ENCODE assay signal across 20 cellular contexts in the genomic region with DNA sequence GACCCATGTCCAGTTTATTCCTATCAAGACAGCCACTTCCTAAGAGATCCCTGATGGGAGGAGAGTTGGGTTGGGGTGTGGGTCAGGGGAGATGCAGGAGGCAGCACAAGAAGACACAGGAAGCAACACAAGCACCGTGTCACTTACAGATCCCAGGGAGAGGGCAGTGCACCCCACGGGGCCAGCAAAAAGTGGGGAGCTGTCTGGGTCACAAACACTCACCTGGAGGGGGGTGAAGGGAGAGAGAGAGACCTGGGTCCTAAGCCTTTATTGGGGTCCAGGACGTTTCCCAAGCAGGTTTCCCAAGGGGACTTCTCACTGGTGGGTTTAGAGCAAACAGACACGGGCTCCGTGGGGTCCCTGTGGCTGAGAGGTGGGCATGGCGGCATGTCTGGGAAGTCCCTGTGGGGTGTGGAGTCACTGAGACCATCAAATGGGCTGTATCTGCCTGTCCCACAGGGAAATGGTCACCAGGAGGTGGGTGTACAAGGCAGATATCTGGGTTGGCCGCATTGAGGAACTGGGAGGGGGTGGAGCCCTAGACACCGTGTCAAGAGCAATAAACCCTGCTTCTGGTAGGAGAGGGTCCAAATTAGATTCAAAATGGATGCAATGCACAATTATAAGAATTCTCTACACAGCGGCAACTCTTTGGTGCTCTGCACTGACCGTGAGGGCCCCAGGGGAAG. TPM values are rescaled to one million over a fixed set of nuclear protein-coding genes. Genes with fewer than 3 reads are reported as not detected.
DNase-seq lines count a peak whose midpoint lies in the region; ATAC-seq, FAIRE-seq and TF ChIP-seq lines count a peak whose summit lies in the region.
"Had no signal": no experiment of that assay in that cellular context is flagged by ENCODE, and none has a peak within 500 bp of the region (broad histone marks: within the 10 kb centered on the region; RNA-seq: fewer than 3 reads in every experiment).

No MANE protein-coding gene starts in this region.

- no peak overlapping the region for H3K4me3 Mint-ChIP-seq in stimulated activated naive CD8-positive, alpha-beta T cell treated with anti-CD3 and anti-CD28 coated beads, Interleukin-15, amount 100 ng/mL, for 72 hours
- no peak overlapping the region for H3K4me3 Mint-ChIP-seq in HFFc6
- H3K4me3 Mint-ChIP-seq: memory B cell had no signal

- no peaks in the 10 kb centered on the region for H4K20me1 ChIP-seq in GM12878 (ENCODE audit: control insufficient read depth, insufficient read depth)

- in situ Hi-C loops in GM12878 (cut with MboI), result no loop called here

- TF ChIP-seq RAD21 in GM12878 (IDR thresholded peaks at IDR 0.05; ENCODE audit: insufficient read depth, low read depth, low read length), result no peak

- H3K9ac ChIP-seq in GM12878 (ENCODE audit: control insufficient read depth, insufficient read depth, low read length), result no peak overlapping the region

- no peaks in the 10 kb centered on the region for H3K79me2 ChIP-seq in GM12878 (ENCODE audit: control insufficient read depth, insufficient read depth, low read length)

- H3K4me3 ChIP-seq in NB4 (ENCODE audit: low read depth, low read length), result no peak overlapping the region
- H3K4me3 ChIP-seq in GM12878, result no peak overlapping the region
- H3K4me3 ChIP-seq in muscle layer of duodenum (ENCODE audit: low read depth in 1 of 2, low read length in 2 of 2), result no peak overlapping the region
- H3K4me3 ChIP-seq in testis, result no peak overlapping the region

- no peaks in the 10 kb centered on the region for H3K27me3 ChIP-seq in GM12878 (replicated peaks in 1 of 2; ENCODE audit: control insufficient read depth in 2 of 2, insufficient read depth in 2 of 2, low read length in 1 of 2)
- H3K27me3 ChIP-seq in muscle layer of duodenum (ENCODE audit: low read depth, low read length), result no peaks in the 10 kb centered on the region
- H3K27me3 ChIP-seq in testis, result no peaks in the 10 kb centered on the region

- TF ChIP-seq EP300 in GM12878 (IDR thresholded peaks at IDR 0.05; ENCODE audit: borderline replicate concordance in 1 of 2, control insufficient read depth in 1 of 2, low read depth in 2 of 2, low read length in 2 of 2), result no peak

- DNase-seq in NB4 (ENCODE audit: low read depth) (peak; percentile 66), GM12878 (ENCODE audit: low read depth, low spot score) (no peak), testis (no peak), HFFc6 (no peak)
- no peak for DNase-seq in stimulated activated naive CD8-positive, alpha-beta T cell treated with anti-CD3 and anti-CD28 coated beads, Interleukin-15, amount 100 ng/mL, for 72 hours
- DNase-seq: activated naive CD4-positive, alpha-beta T cell; CD8-positive, alpha-beta memory T cell; hippocampal formation; NCI-H510A; stimulated activated CD4-positive, alpha-beta T cell treated with anti-CD3 and anti-CD28 coated beads, Interleukin-4, amount 100 ng/mL, for 1 hour; stimulated activated naive CD4-positive, alpha-beta T cell treated with Interleukin-2 at 50 U/mL for 16 hours; T1000 had no signal

- H3K9me3 ChIP-seq in GM12878 (replicated peaks; ENCODE audit: control insufficient read depth, insufficient read depth, low read length) (no peaks in the 10 kb centered on the region), muscle layer of duodenum (ENCODE audit: control insufficient read depth in 1 of 2, low read length in 2 of 2) (no peaks in the 10 kb centered on the region), testis (no peaks in the 10 kb centered on the region)

- H3K27ac Mint-ChIP-seq in stimulated activated naive CD8-positive, alpha-beta T cell treated with anti-CD3 and anti-CD28 coated beads, Interleukin-15, amount 100 ng/mL, for 72 hours, result no peak overlapping the region
- H3K27ac Mint-ChIP-seq in HFFc6, result no peak overlapping the region
- H3K27ac Mint-ChIP-seq: memory B cell had no signal

- SMC1A ChIA-PET in GM12878 (lab: Charles Lee; ENCODE audit: uncharacterized antibody, unreplicated experiment), result interaction anchor here (0.7 to 1.9 kb wide), 3 partner anchors 9 to 24 kb away, joined by 3 to 6 read pairs (median 5); no protein-coding TSS in a partner anchor

- H3K4me2 ChIP-seq in GM12878 (ENCODE audit: control insufficient read depth, insufficient read depth), result no peak overlapping the region

- H3K36me3 ChIP-seq in GM12878 (ENCODE audit: control insufficient read depth in 2 of 2, insufficient read depth in 2 of 2, low read length in 1 of 2) (no peaks in the 10 kb centered on the region), muscle layer of duodenum (ENCODE audit: control insufficient read depth in 1 of 2, insufficient read depth in 2 of 2, low read length in 2 of 2) (no peaks in the 10 kb centered on the region), testis (ENCODE audit: low read depth, missing control alignments) (no peaks in the 10 kb centered on the region)

- TF ChIP-seq CTCF in NB4 (IDR thresholded peaks at IDR 0.05; ENCODE audit: low read depth, low read length), result no peak
- TF ChIP-seq CTCF in GM12878 (IDR thresholded peaks at IDR 0.05 in 2 of 3, conservative IDR thresholded peaks at IDR 0.05 in 1 of 3; ENCODE audit: control insufficient read depth in 2 of 3, extremely low read depth in 1 of 3, insufficient read depth in 1 of 3, low read depth in 3 of 3, low read length in 3 of 3), result no peak
- no peak for TF ChIP-seq CTCF in testis (IDR thresholded peaks at IDR 0.05)
- TF ChIP-seq CTCF in HFFc6 (IDR thresholded peaks at IDR 0.05), result no peak

- H3K27me3 Mint-ChIP-seq in stimulated activated naive CD8-positive, alpha-beta T cell treated with anti-CD3 and anti-CD28 coated beads, Interleukin-15, amount 100 ng/mL, for 72 hours, result peaks cover 22% of the 10 kb centered on the region
- H3K27me3 Mint-ChIP-seq in HFFc6 (ENCODE audit: insufficient read depth), result peaks cover 34% of the 10 kb centered on the region

- POLR2A ChIA-PET in GM12878 (lab: Charles Lee), result no interaction called here

- FAIRE-seq in GM12878 (lab: Jason Lieb, UNC), result no peak
- FAIRE-seq: bronchial epithelial cell, G401.6, HTR-8/SVneo had no signal

- no peaks in the 10 kb centered on the region for H3K9me3 Mint-ChIP-seq in stimulated activated naive CD8-positive, alpha-beta T cell treated with anti-CD3 and anti-CD28 coated beads, Interleukin-15, amount 100 ng/mL, for 72 hours
- no peaks in the 10 kb centered on the region for H3K9me3 Mint-ChIP-seq in HFFc6
- H3K9me3 Mint-ChIP-seq: CD8-positive, alpha-beta memory T cell; memory B cell had no signal

- RAD21 ChIA-PET in GM12878 (lab: Charles Lee; ENCODE audit: unreplicated experiment), result interaction anchor here (2.6 kb wide), 1 partner anchor 38 kb away, joined by 9 read pairs; no protein-coding TSS in a partner anchor

- no peak overlapping the region for H2AFZ ChIP-seq in GM12878 (ENCODE audit: control insufficient read depth, low read depth, low read length)

- TF ChIP-seq POLR2A in NB4 (IDR thresholded peaks at IDR 0.05; ENCODE audit: extremely low read depth, insufficient read length), result no peak
- no peak for TF ChIP-seq POLR2A in GM12878 (IDR thresholded peaks at IDR 0.05; ENCODE audit: low read depth, low read length)
- TF ChIP-seq POLR2A in testis (IDR thresholded peaks at IDR 0.05), result no peak

- no TSS peak for BruUV-seq in GM12878 (replicated peaks; lab: Mats Ljungman, UMichigan)

- CTCF ChIA-PET in GM12878 (lab: Yijun Ruan, JAX), result no interaction called here

- H3K36me3 Mint-ChIP-seq in HFFc6 (ENCODE audit: low read depth), result no peaks in the 10 kb centered on the region
- H3K36me3 Mint-ChIP-seq: CD8-positive, alpha-beta memory T cell; memory B cell had no signal

- no peak overlapping the region for H3K27ac ChIP-seq in GM12878 (ENCODE audit: control insufficient read depth, insufficient read depth)
- H3K27ac ChIP-seq in muscle layer of duodenum (ENCODE audit: low read length), result peak overlapping the region; percentile 45
- H3K27ac ChIP-seq in testis, result peak overlapping the region; percentile 82 to 91

- peak; percentile 67 for ATAC-seq in GM12878
- no peak for ATAC-seq in stimulated activated naive CD8-positive, alpha-beta T cell treated with anti-CD3 and anti-CD28 coated beads, Interleukin-15, amount 100 ng/mL, for 72 hours
- no peak for ATAC-seq in GM19035 (IDR thresholded peaks at IDR 0.05; ENCODE audit: unreplicated experiment)
- ATAC-seq: HCT116 had no signal

- H3K4me1 Mint-ChIP-seq in stimulated activated naive CD8-positive, alpha-beta T cell treated with anti-CD3 and anti-CD28 coated beads, Interleukin-15, amount 100 ng/mL, for 72 hours, result peaks cover 12% of the 10 kb centered on the region
- no peaks in the 10 kb centered on the region for H3K4me1 Mint-ChIP-seq in HFFc6 (ENCODE audit: low read depth)
- H3K4me1 Mint-ChIP-seq: memory B cell had no signal

- 37% methylated on average over 10 of the region's 10 CpGs for WGBS in GM12878 (ENCODE audit: insufficient coverage, insufficient replicate concordance, low lambda C conversion rate, missing lambda C conversion rate)
- WGBS in testis, 2 donors, result 78 to 88% methylated on average over 9 to 10 of the region's 10 CpGs

- H3K4me1 ChIP-seq in GM12878 (ENCODE audit: control insufficient read depth, insufficient read depth, low read length) (peaks cover 14% of the 10 kb centered on the region), muscle layer of duodenum (ENCODE audit: control insufficient read depth in 1 of 2, insufficient read depth in 2 of 2, low read length in 2 of 2) (no peaks in the 10 kb centered on the region), testis (peaks cover 43% of the 10 kb centered on the region)

- intact Hi-C loops in GM12878 (cut with micrococcal nuclease; ENCODE audit: unreplicated experiment), result no loop called here
- intact Hi-C loops in testis (cut with DNase I; ENCODE audit: low total_unique reads), result no loop called here

RNA-seq across cellular contexts. Expression of a gene that starts 1.6 kb away (rescaled TPM):
- total RNA-seq in GM12878 (2013; cell fraction: nucleolus; rRNA removed), result 1.5 and 1.8 TPM in 2 replicates
- total RNA-seq in GM12878 (2014; rRNA removed) (2.3 and 2.7 TPM in 2 replicates), GM12878 (2014; rRNA removed; fragmentation: Illumina TruSeq; extraction: Trizol) (1.3 TPM in 2 replicates), GM12878 (2021) (2.5 and 2.6 TPM in 2 replicates), testis (10 to 100 TPM in 1 of 2 donors, 1 to 10 TPM in 1; 9.4 to 14.2 TPM)
- polyA plus RNA-seq in GM12878 (2011; ENCODE audit: low read depth), result 0.26 TPM
- polyA plus RNA-seq in GM12878 (2011; rRNA removed) (0.20 and 0.22 TPM in 2 replicates), GM12878 (2014; fragmentation: Illumina TruSeq; extraction: Trizol) (1.6 TPM in 2 replicates), GM12878 (2014; fragmentation: Nextera tagmentation; extraction: Ambion mirVana) (under 1 TPM; 0.35 to 0.55 TPM), GM12878 (2014; rRNA removed) (1.3 and 1.5 TPM in 2 replicates), GM12878 (2016; fragmentation: Nextera tagmentation; extraction: Ambion mirVana) (under 1 TPM; 0.27 to 0.30 TPM), testis (ENCODE audit: insufficient read depth, low read depth, low replicate concordance) (14.8 TPM)
- polyA plus RNA-seq in GM12878 (2011; cell fraction: cytosol; rRNA removed), result 0.15 and 0.17 TPM in 2 replicates
- 0.18 and 0.30 TPM in 2 replicates for polyA plus RNA-seq in GM12878 (2011; cell fraction: nucleus; rRNA removed)
- polyA plus RNA-seq in GM12878 (2012), result 0.24 and 0.28 TPM in 2 replicates
- 0.26 and 0.29 TPM in 2 replicates for polyA minus RNA-seq in GM12878 (2011; rRNA and poly(A)+ RNA removed)
- polyA minus RNA-seq in GM12878 (2011; cell fraction: cytosol; rRNA and poly(A)+ RNA removed), result 0.10 TPM in 1 of 2 replicates, not detected in the other
- 0.12 and 0.29 TPM in 2 replicates for polyA minus RNA-seq in GM12878 (2011; cell fraction: nucleus; rRNA and poly(A)+ RNA removed)
- total RNA-seq in HFFc6 (2021; fragmentation: NEBNext Ultra II Directional; extraction: Animal tissue kit (Norgen Biotek cat#: 25700)), result not detected

RNA-seq across cellular contexts. Expression of a gene that starts 38.3 kb away (rescaled TPM):
- not detected in 2 replicates for total RNA-seq in GM12878 (2013; cell fraction: nucleolus; rRNA removed)
- total RNA-seq in GM12878 (2014; rRNA removed), result not detected in 2 replicates
- not detected in 2 replicates for total RNA-seq in GM12878 (2014; rRNA removed; fragmentation: Illumina TruSeq; extraction: Trizol)
- total RNA-seq in GM12878 (2021), result 0.05 TPM in 1 of 2 replicates, not detected in the other
- polyA plus RNA-seq in GM12878 (2011; ENCODE audit: low read depth), result not detected
- polyA plus RNA-seq in GM12878 (2011; rRNA removed), result not detected in 2 replicates
- not detected in 2 replicates for polyA plus RNA-seq in GM12878 (2011; cell fraction: cytosol; rRNA removed)
- 0.03 TPM in 1 of 2 replicates, not detected in the other for polyA plus RNA-seq in GM12878 (2011; cell fraction: nucleus; rRNA removed)
- not detected in 2 replicates for polyA plus RNA-seq in GM12878 (2012)
- polyA plus RNA-seq in GM12878 (2014; fragmentation: Illumina TruSeq; extraction: Trizol), result not detected in 2 replicates
- not detected for polyA plus RNA-seq in GM12878 (2014; fragmentation: Nextera tagmentation; extraction: Ambion mirVana)
- not detected in 2 replicates for polyA plus RNA-seq in GM12878 (2014; rRNA removed)
- not detected for polyA plus RNA-seq in GM12878 (2016; fragmentation: Nextera tagmentation; extraction: Ambion mirVana)
- not detected in 2 replicates for polyA minus RNA-seq in GM12878 (2011; rRNA and poly(A)+ RNA removed)
- not detected in 2 replicates for polyA minus RNA-seq in GM12878 (2011; cell fraction: cytosol; rRNA and poly(A)+ RNA removed)
- polyA minus RNA-seq in GM12878 (2011; cell fraction: nucleus; rRNA and poly(A)+ RNA removed), result not detected in 2 replicates
- 10 to 100 TPM; 22.4 to 65.0 TPM for total RNA-seq in testis
- polyA plus RNA-seq in testis (ENCODE audit: insufficient read depth, low read depth, low replicate concordance), result 11.0 TPM
- under 1 TPM; 0.05 to 0.11 (median 0.09) TPM for total RNA-seq in HFFc6 (2021; fragmentation: NEBNext Ultra II Directional; extraction: Animal tissue kit (Norgen Biotek cat#: 25700))
- polyA plus RNA-seq: CD8-positive, alpha-beta memory T cell had no signal

RNA-seq across cellular contexts. Expression of a gene that starts 52.6 kb away (rescaled TPM):
- total RNA-seq in GM12878 (2013; cell fraction: nucleolus; rRNA removed), result not detected in 2 replicates
- total RNA-seq in GM12878 (2014; rRNA removed) (not detected in 2 replicates), GM12878 (2014; rRNA removed; fragmentation: Illumina TruSeq; extraction: Trizol) (not detected in 2 replicates), GM12878 (2021) (not detected in 2 replicates), testis (under 1 TPM in 1 of 2 donors, not detected in 1; 0.55 TPM)
- polyA plus RNA-seq in GM12878 (2011; ENCODE audit: low read depth), result not detected
- polyA plus RNA-seq in GM12878 (2011; rRNA removed) (not detected in 2 replicates), GM12878 (2014; fragmentation: Illumina TruSeq; extraction: Trizol) (not detected in 2 replicates), GM12878 (2014; fragmentation: Nextera tagmentation; extraction: Ambion mirVana) (not detected), GM12878 (2014; rRNA removed) (not detected in 2 replicates), GM12878 (2016; fragmentation: Nextera tagmentation; extraction: Ambion mirVana) (not detected), testis (ENCODE audit: insufficient read depth, low read depth, low replicate concordance) (not detected)
- polyA plus RNA-seq in GM12878 (2011; cell fraction: cytosol; rRNA removed), result not detected in 2 replicates
- not detected in 2 replicates for polyA plus RNA-seq in GM12878 (2011; cell fraction: nucleus; rRNA removed)
- not detected in 2 replicates for polyA plus RNA-seq in GM12878 (2012)
- not detected in 2 replicates for polyA minus RNA-seq in GM12878 (2011; rRNA and poly(A)+ RNA removed)
- not detected in 2 replicates for polyA minus RNA-seq in GM12878 (2011; cell fraction: cytosol; rRNA and poly(A)+ RNA removed)
- not detected in 2 replicates for polyA minus RNA-seq in GM12878 (2011; cell fraction: nucleus; rRNA and poly(A)+ RNA removed)
- total RNA-seq in HFFc6 (2021; fragmentation: NEBNext Ultra II Directional; extraction: Animal tissue kit (Norgen Biotek cat#: 25700)), result not detected
- total RNA-seq: bronchial epithelial cell; CD8-positive, alpha-beta memory T cell; RPMI7951 had no signal
- polyA plus RNA-seq: CD8-positive, alpha-beta memory T cell had no signal

Comparison
In these comparisons a context has a peak if more than half of its experiments do, and no peak if none do; other contexts are left out.
1. RNA of a gene that starts 38.3 kb away (total RNA-seq): 22.4 to 65.0 TPM in testis; 0.05 to 0.11 TPM in HFFc6 and 0.05 TPM in GM12878; every median in the first group is over 10 times any median in the second.